Comparison of ENCODE assay signal across 8 cellular contexts in the genomic region with DNA sequence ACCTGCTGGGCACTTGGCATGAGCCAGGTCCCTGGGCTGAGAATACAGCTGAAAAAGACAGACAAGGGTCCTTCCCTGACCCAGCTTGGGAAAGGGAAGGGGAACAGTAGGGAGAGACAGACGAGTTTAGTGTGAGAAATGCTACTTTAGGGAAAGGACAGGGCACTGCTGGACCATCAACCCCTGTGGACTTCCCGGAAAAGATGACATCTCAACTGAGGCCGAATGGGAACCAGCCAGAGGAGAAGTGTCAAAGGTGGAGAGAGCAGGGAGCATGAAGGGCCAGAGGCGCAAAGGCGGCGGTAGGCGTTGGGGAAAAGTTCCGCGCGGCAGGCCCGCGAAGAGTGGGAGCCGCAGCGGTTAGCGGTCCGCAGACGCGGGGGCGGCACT. TPM values are rescaled to one million over a fixed set of nuclear protein-coding genes. Genes with fewer than 3 reads are reported as not detected.
DNase-seq lines count a peak whose midpoint lies in the region; ATAC-seq, FAIRE-seq and TF ChIP-seq lines count a peak whose summit lies in the region.

No MANE protein-coding gene starts in this region.

- no peak for FAIRE-seq in keratinocyte (lab: Jason Lieb, UNC)

- no peak overlapping the region for H3K27ac Mint-ChIP-seq in GM23338
- peak overlapping the region; percentile 89 for H3K27ac Mint-ChIP-seq in activated naive CD4-positive, alpha-beta T cell treated with anti-CD3 and anti-CD28 coated beads for 36 hours

- no peak for TF ChIP-seq EP300 in suprapubic skin (IDR thresholded peaks at IDR 0.05)

- peak overlapping the region; percentile 93 for H3K4me3 Mint-ChIP-seq in GM23338
- H3K4me3 Mint-ChIP-seq in activated naive CD4-positive, alpha-beta T cell treated with anti-CD3 and anti-CD28 coated beads for 36 hours = peak overlapping the region; percentile 94

- no peaks in the 10 kb centered on the region for H3K27me3 ChIP-seq in ACC112 (ENCODE audit: insufficient read depth, low read length)
- H3K27me3 ChIP-seq in GM23338 (ENCODE audit: insufficient read depth) = peaks cover 9% of the 10 kb centered on the region; the same call in 1 of the 2 replicates
- H3K27me3 ChIP-seq in keratinocyte (ENCODE audit: control insufficient read depth, extremely low read depth, insufficient read depth, low read length) = no peaks in the 10 kb centered on the region
- no peaks in the 10 kb centered on the region for H3K27me3 ChIP-seq in suprapubic skin

- H3K4me3 ChIP-seq in ACC112 (ENCODE audit: low read depth, low read length) (peak overlapping the region; percentile 92), GM23338 (peak overlapping the region; percentile 95), keratinocyte (ENCODE audit: control insufficient read depth in 2 of 3, extremely low read depth in 1 of 3, insufficient read depth in 2 of 3, low read depth in 1 of 3, low read length in 3 of 3) (peak overlapping the region; percentile 76 to 98 (median 96)), suprapubic skin (peak overlapping the region; percentile 92)

- no peaks in the 10 kb centered on the region for H3K9me1 ChIP-seq in keratinocyte (ENCODE audit: control insufficient read depth, extremely low read depth, insufficient read depth, low read length)

- no peaks in the 10 kb centered on the region for H3F3A ChIP-seq in GM23338 (replicated peaks; ENCODE audit: low read depth)

- dilution Hi-C loops in keratinocyte (cut with MboI; ENCODE audit: extremely low pct_ligation_motif_present, low sequenced_read_pairs) = no loop called here

- intact Hi-C loops in activated naive CD4-positive, alpha-beta T cell treated with anti-CD3 and anti-CD28 coated beads for 36 hours (cut with micrococcal nuclease) = loop anchor here (1.0 kb wide), 2 partner anchors 9 to 46 kb away; no protein-coding TSS in a partner anchor

- no peaks in the 10 kb centered on the region for H3K9me3 ChIP-seq in keratinocyte (ENCODE audit: control insufficient read depth, low read depth, low read length)
- H3K9me3 ChIP-seq in suprapubic skin = no peaks in the 10 kb centered on the region

- H3K4me1 ChIP-seq in ACC112 (ENCODE audit: control insufficient read depth, insufficient read depth, low read length, unreplicated experiment) = peaks cover 9% of the 10 kb centered on the region
- H3K4me1 ChIP-seq in GM23338 (ENCODE audit: insufficient read depth) = peaks cover 5% of the 10 kb centered on the region
- H3K4me1 ChIP-seq in keratinocyte (ENCODE audit: control insufficient read depth, extremely low read depth, insufficient read depth, low read length) = peaks cover 15% of the 10 kb centered on the region
- peaks cover 33% of the 10 kb centered on the region for H3K4me1 ChIP-seq in suprapubic skin

- peak overlapping the region; percentile 81 for H3K9ac ChIP-seq in keratinocyte (ENCODE audit: control insufficient read depth, extremely low read depth, insufficient read depth, low read length)

- 0% methylated on average over 19 of the region's 19 CpGs for WGBS in suprapubic skin

- ATAC-seq in GM23338 = no peak
- ATAC-seq in HG02798 (IDR thresholded peaks at IDR 0.05; ENCODE audit: poor library complexity, unreplicated experiment) = no peak
- no peak for ATAC-seq in HG03469 (IDR thresholded peaks at IDR 0.05; ENCODE audit: unreplicated experiment)

- H4K20me1 ChIP-seq in GM23338 (replicated peaks; ENCODE audit: insufficient read depth) = peaks cover 14% of the 10 kb centered on the region
- H4K20me1 ChIP-seq in keratinocyte (ENCODE audit: control insufficient read depth, extremely low read depth, insufficient read depth, low read length) = peaks cover 5% of the 10 kb centered on the region

- H2AFZ ChIP-seq in ACC112 (ENCODE audit: low read length, unreplicated experiment) (peak overlapping the region; percentile 96), GM23338 (0 out of 2 replicates have a peak overlapping the region, but pooled peaks have one; percentile 52), keratinocyte (ENCODE audit: control insufficient read depth, low read length) (peak overlapping the region; percentile 64)

- H3K27me3 Mint-ChIP-seq in GM23338 (ENCODE audit: insufficient read depth, low read depth, poor library complexity) = peaks cover 8% of the 10 kb centered on the region
- no peaks in the 10 kb centered on the region for H3K27me3 Mint-ChIP-seq in activated naive CD4-positive, alpha-beta T cell treated with anti-CD3 and anti-CD28 coated beads for 36 hours (ENCODE audit: low read depth)

- peak; percentile 17 for DNase-seq in GM23338 (ENCODE audit: low spot score)
- DNase-seq in activated naive CD4-positive, alpha-beta T cell treated with anti-CD3 and anti-CD28 coated beads for 36 hours = peak; percentile 41
- no peak for DNase-seq in keratinocyte (ENCODE audit: low read depth, low spot score)
- DNase-seq in suprapubic skin (ENCODE audit: low spot score in 2 of 2) = no peak
- DNase-seq in SW480 (ENCODE audit: low spot score) = no peak

- H3K36me3 Mint-ChIP-seq in GM23338 (ENCODE audit: low read depth) = peaks cover 5% of the 10 kb centered on the region; the same call in 2 of the 3 replicates
- H3K36me3 Mint-ChIP-seq in activated naive CD4-positive, alpha-beta T cell treated with anti-CD3 and anti-CD28 coated beads for 36 hours (ENCODE audit: low read depth) = peaks cover 11% of the 10 kb centered on the region

- TF ChIP-seq CTCF in GM23338 (conservative IDR thresholded peaks at IDR 0.05; ENCODE audit: low read depth in 2 of 2) (no peak), keratinocyte (optimal IDR thresholded peaks at IDR 0.05 in 1 of 3, IDR thresholded peaks at IDR 0.05 in 1 of 3, conservative IDR thresholded peaks at IDR 0.05 in 1 of 3; ENCODE audit: extremely low read depth in 1 of 3, insufficient read depth in 2 of 3, low read length in 3 of 3) (no peak), suprapubic skin (IDR thresholded peaks at IDR 0.05) (no peak)

- H3K79me2 ChIP-seq in ACC112 (ENCODE audit: control insufficient read depth, insufficient read depth, low read length, unreplicated experiment) = peaks cover 22% of the 10 kb centered on the region
- peaks cover 17% of the 10 kb centered on the region for H3K79me2 ChIP-seq in GM23338 (replicated peaks; ENCODE audit: insufficient read depth)
- peaks cover 20% of the 10 kb centered on the region for H3K79me2 ChIP-seq in keratinocyte (ENCODE audit: control insufficient read depth, insufficient read depth, low read length)

- peaks cover 16% of the 10 kb centered on the region for H3K4me1 Mint-ChIP-seq in GM23338
- H3K4me1 Mint-ChIP-seq in activated naive CD4-positive, alpha-beta T cell treated with anti-CD3 and anti-CD28 coated beads for 36 hours (ENCODE audit: low read depth) = peaks cover 30% of the 10 kb centered on the region

- H3K9me2 ChIP-seq in GM23338 (ENCODE audit: insufficient read depth) = no peaks in the 10 kb centered on the region

- H3K27ac ChIP-seq in ACC112 (ENCODE audit: low read depth, low read length) (no peak overlapping the region), GM23338 (ENCODE audit: low read depth) (no peak overlapping the region), keratinocyte (ENCODE audit: control insufficient read depth, insufficient read depth, low read length) (peak overlapping the region; percentile 56), suprapubic skin (peak overlapping the region; percentile 81)

- H3K4me2 ChIP-seq in GM23338 = peak overlapping the region; percentile 97
- H3K4me2 ChIP-seq in keratinocyte (ENCODE audit: control insufficient read depth, extremely low read depth, insufficient read depth, low read depth, low read length) = peak overlapping the region; percentile 92

- no peaks in the 10 kb centered on the region; the same call in 2 of the 3 replicates for H3K9me3 Mint-ChIP-seq in GM23338
- H3K9me3 Mint-ChIP-seq in activated naive CD4-positive, alpha-beta T cell treated with anti-CD3 and anti-CD28 coated beads for 36 hours = no peaks in the 10 kb centered on the region

- CTCF ChIA-PET in activated naive CD4-positive, alpha-beta T cell treated with anti-CD3 and anti-CD28 coated beads for 36 hours (lab: Charles Lee) = interaction anchor here (1.0 kb wide), 1 partner anchor 14 kb away, joined by 3 read pairs; no protein-coding TSS in a partner anchor

- no peaks in the 10 kb centered on the region for H3K36me3 ChIP-seq in ACC112 (ENCODE audit: insufficient read depth, low read length)
- H3K36me3 ChIP-seq in GM23338 (ENCODE audit: insufficient read depth) = no peaks in the 10 kb centered on the region
- H3K36me3 ChIP-seq in keratinocyte (ENCODE audit: control insufficient read depth in 2 of 2, extremely low read depth in 1 of 2, insufficient read depth in 2 of 2, low read length in 2 of 2) = peaks cover 8 to 16% of the 10 kb centered on the region in 2 experiments
- peaks cover 29% of the 10 kb centered on the region for H3K36me3 ChIP-seq in suprapubic skin

- no peak for TF ChIP-seq POLR2A in suprapubic skin (IDR thresholded peaks at IDR 0.05)

RNA-seq across cellular contexts. Expression of a gene that starts 0.6 kb away (rescaled TPM):
- 17.5 and 22.8 TPM in 2 replicates for total RNA-seq in GM23338 (2014; rRNA removed; shearing (Covaris generic))
- polyA plus RNA-seq in GM23338 (2016; fragmentation: Nextera tagmentation; extraction: Ambion mirVana) = 5.7 and 6.0 TPM in 2 replicates
- 10 to 100 TPM; 17.8 to 18.7 TPM for total RNA-seq in activated naive CD4-positive, alpha-beta T cell treated with anti-CD3 and anti-CD28 coated beads for 36 hours
- polyA plus RNA-seq in keratinocyte = 66.3 to 78.8 TPM (median 66.6 TPM) in 3 replicates
- 5.9 TPM for polyA plus RNA-seq in keratinocyte (2011; ENCODE audit: low read depth)
- 50.2 and 67.7 TPM in 2 replicates for polyA plus RNA-seq in keratinocyte (2011; cell fraction: cytosol; rRNA removed)
- polyA plus RNA-seq in keratinocyte (2011; cell fraction: nucleus; rRNA removed) = 53.6 and 55.7 TPM in 2 replicates
- 15.2 and 46.3 TPM in 2 replicates for polyA plus RNA-seq in keratinocyte (2012; ENCODE audit: low replicate concordance)
- polyA minus RNA-seq in keratinocyte = 67.2 to 100 TPM (median 72.0 TPM) in 3 replicates
- polyA minus RNA-seq in keratinocyte (2011; cell fraction: cytosol; rRNA and poly(A)+ RNA removed) = 28.6 TPM
- polyA minus RNA-seq in keratinocyte (2011; cell fraction: nucleus; rRNA and poly(A)+ RNA removed) = 16.1 and 48.0 TPM in 2 replicates
- total RNA-seq in suprapubic skin = 10 to 100 TPM; 19.7 to 31.0 (median 26.8) TPM

RNA-seq across cellular contexts. Expression of a gene that starts 15.6 kb away (rescaled TPM):
- total RNA-seq in GM23338 (2014; rRNA removed; shearing (Covaris generic)) = 0.73 and 1.3 TPM in 2 replicates
- polyA plus RNA-seq in GM23338 (2016; fragmentation: Nextera tagmentation; extraction: Ambion mirVana) (0.32 and 0.59 TPM in 2 replicates), keratinocyte (0.05 to 0.15 TPM in 2 of 3 replicates, not detected in the other)
- total RNA-seq in activated naive CD4-positive, alpha-beta T cell treated with anti-CD3 and anti-CD28 coated beads for 36 hours = under 1 TPM in 1 of 2 experiments, not detected in 1; 0.24 TPM
- not detected for polyA plus RNA-seq in keratinocyte (2011; ENCODE audit: low read depth)
- polyA plus RNA-seq in keratinocyte (2011; cell fraction: cytosol; rRNA removed) = 0.04 and 0.13 TPM in 2 replicates
- polyA plus RNA-seq in keratinocyte (2011; cell fraction: nucleus; rRNA removed) = 0.05 and 0.48 TPM in 2 replicates
- 0.07 TPM in 1 of 2 replicates, not detected in the other for polyA plus RNA-seq in keratinocyte (2012; ENCODE audit: low replicate concordance)
- 0.13 TPM in 1 of 3 replicates, not detected in the others for polyA minus RNA-seq in keratinocyte
- not detected for polyA minus RNA-seq in keratinocyte (2011; cell fraction: cytosol; rRNA and poly(A)+ RNA removed)
- polyA minus RNA-seq in keratinocyte (2011; cell fraction: nucleus; rRNA and poly(A)+ RNA removed) = not detected in 2 replicates
- total RNA-seq in suprapubic skin = 1 to 10 TPM in 2 of 4 donors, not detected in 2; 2.9 to 5.5 TPM

RNA-seq across cellular contexts. Expression of a gene that starts 58.4 kb away (rescaled TPM):
- total RNA-seq in GM23338 (2014; rRNA removed; shearing (Covaris generic)) = not detected in 2 replicates
- polyA plus RNA-seq in GM23338 (2016; fragmentation: Nextera tagmentation; extraction: Ambion mirVana) (not detected in 2 replicates), keratinocyte (0.13 TPM in 1 of 3 replicates, not detected in the others)
- total RNA-seq in activated naive CD4-positive, alpha-beta T cell treated with anti-CD3 and anti-CD28 coated beads for 36 hours = not detected
- polyA plus RNA-seq in keratinocyte (2011; ENCODE audit: low read depth) = 0.62 TPM
- not detected in 2 replicates for polyA plus RNA-seq in keratinocyte (2011; cell fraction: cytosol; rRNA removed)
- polyA plus RNA-seq in keratinocyte (2011; cell fraction: nucleus; rRNA removed) = 0.37 and 0.55 TPM in 2 replicates
- polyA plus RNA-seq in keratinocyte (2012; ENCODE audit: low replicate concordance) = not detected in 2 replicates
- not detected in 3 replicates for polyA minus RNA-seq in keratinocyte
- polyA minus RNA-seq in keratinocyte (2011; cell fraction: cytosol; rRNA and poly(A)+ RNA removed) = not detected
- not detected in 2 replicates for polyA minus RNA-seq in keratinocyte (2011; cell fraction: nucleus; rRNA and poly(A)+ RNA removed)
- total RNA-seq in suprapubic skin = 10 to 100 TPM; 22.7 to 66.9 (median 39.5) TPM

Comparison
In these comparisons a context has a peak if more than half of its experiments do, and no peak if none do; other contexts are left out.
1. H3K27ac ChIP-seq: peak in keratinocyte (single experiment) and suprapubic skin (single experiment); none in ACC112 (single experiment) and GM23338 (single experiment).
2. DNase-seq: peak in GM23338 (single experiment) and activated naive CD4-positive, alpha-beta T cell treated with anti-CD3 and anti-CD28 coated beads for 36 hours (single experiment); none in keratinocyte (single experiment), suprapubic skin (0 of 2) and SW480 (single experiment).
3. RNA of a gene that starts 58.4 kb away (total RNA-seq): 22.7 to 66.9 TPM in suprapubic skin; not detected in GM23338 and not detected in activated naive CD4-positive, alpha-beta T cell treated with anti-CD3 and anti-CD28 coated beads for 36 hours; every median in the first group is over 10 times any median in the second.
4. Peak in every context shown above with its lines, with median percentiles within 50 percentile points of each other: H2AFZ ChIP-seq and H3K4me3 ChIP-seq.